Comparison of ENCODE assay signal across 1 cellular context in genomic region chr2:151410485-151410833, GRCh38.
TF ChIP-seq lines count a peak whose summit lies in the region.

No MANE protein-coding gene starts in this region.

TF ChIP-seq in H1, 55 proteins besides CTCF, POLR2A, EP300 and RAD21:
- TF ChIP-seq CREB1 (IDR thresholded peaks at IDR 0.05) (no peak), EZH2 (IDR thresholded peaks at IDR 0.05; ENCODE audit: low read depth, low read length, severe bottlenecking) (no peak), TAF7 (optimal IDR thresholded peaks at IDR 0.05; ENCODE audit: borderline replicate concordance, low read depth, low read length) (no peak), RXRA (IDR thresholded peaks at IDR 0.05; ENCODE audit: insufficient read depth, low read depth, low read length) (no peak), SIRT6 (IDR thresholded peaks at IDR 0.05; ENCODE audit: low read length) (no peak), EGR1 (IDR thresholded peaks at IDR 0.05; ENCODE audit: borderline replicate concordance, low read depth, low read length) (no peak), SIN3A (conservative IDR thresholded peaks at IDR 0.05 in 1 of 2, IDR thresholded peaks at IDR 0.05 in 1 of 2; ENCODE audit: low read depth in 1 of 2, low read length in 2 of 2) (peak; percentile 43 to 51; a peak in 1 of 4 replicates), SAP30 (IDR thresholded peaks at IDR 0.05; ENCODE audit: insufficient read depth, insufficient replicate concordance, low read length) (peak; percentile 79), CHD2 (IDR thresholded peaks at IDR 0.05; ENCODE audit: low read length) (no peak), E2F6 (IDR thresholded peaks at IDR 0.05) (no peak), TBP (IDR thresholded peaks at IDR 0.05; ENCODE audit: low read depth, low read length) (0 out of 2 replicates have a peak, but pooled peaks have one; percentile 28), MAX (IDR thresholded peaks at IDR 0.05) (peak; percentile 57; the same call in 1 of the 2 replicates), CHD7 (IDR thresholded peaks at IDR 0.05; ENCODE audit: insufficient replicate concordance, low read length) (no peak), NANOG (IDR thresholded peaks at IDR 0.05; ENCODE audit: insufficient read depth, low read depth, low read length, poor library complexity, severe bottlenecking) (no peak), KDM4A (IDR thresholded peaks at IDR 0.05; ENCODE audit: low read depth, low read length, severe bottlenecking) (peak; percentile 39), KDM1A (IDR thresholded peaks at IDR 0.05; ENCODE audit: borderline replicate concordance, low read length) (no peak), POU5F1 (IDR thresholded peaks at IDR 0.05; ENCODE audit: low read depth, low read length) (no peak)
